Comparison of ENCODE assay signal across 18 cellular contexts in the genomic region with DNA sequence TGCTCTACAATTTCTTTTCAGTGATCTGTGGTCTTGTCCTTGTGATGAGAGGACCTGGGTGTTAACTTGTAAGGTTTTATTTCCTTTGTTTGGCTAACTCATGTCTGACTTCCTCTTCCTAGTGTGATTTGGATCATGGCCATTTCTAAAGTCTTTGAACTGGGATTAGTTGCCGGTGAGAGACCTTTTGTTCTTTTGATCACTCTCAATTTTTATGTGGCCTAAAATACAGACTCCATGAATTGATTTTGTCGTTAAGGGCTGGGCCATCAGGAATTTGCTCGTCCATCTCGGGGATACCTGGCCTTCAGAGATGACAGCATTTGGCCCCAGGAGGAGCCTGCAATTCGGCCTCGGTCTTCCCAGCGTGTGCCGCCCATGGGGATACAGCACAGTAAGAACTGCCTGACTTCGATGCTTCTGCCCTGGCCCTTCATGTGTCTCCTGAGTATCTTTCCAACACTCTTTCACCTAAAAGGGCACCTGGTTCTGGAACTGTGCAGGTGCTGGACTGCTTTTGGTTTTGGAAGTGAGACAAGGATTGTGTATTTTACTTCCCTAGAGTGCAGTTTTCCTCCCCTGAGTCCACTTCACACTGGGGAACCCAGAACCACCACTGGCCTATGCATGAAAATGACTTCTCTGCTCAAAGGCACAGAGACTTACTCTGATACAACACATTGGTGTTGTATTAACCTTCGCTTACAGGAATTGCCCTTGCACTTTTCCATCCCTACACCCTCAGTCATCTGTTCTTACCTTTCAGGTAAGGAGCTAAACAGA. TPM values are rescaled to one million over a fixed set of nuclear protein-coding genes. Genes with fewer than 3 reads are reported as not detected.
DNase-seq lines count a peak whose midpoint lies in the region; ATAC-seq, FAIRE-seq and TF ChIP-seq lines count a peak whose summit lies in the region.
"Had no signal": no experiment of that assay in that cellular context is flagged by ENCODE, and none has a peak within 500 bp of the region (broad histone marks: within the 10 kb centered on the region; RNA-seq: fewer than 3 reads in every experiment).

No MANE protein-coding gene starts in this region.

- ATAC-seq in HG02763 (IDR thresholded peaks at IDR 0.05; ENCODE audit: unreplicated experiment), result no peak
- ATAC-seq: activated CD4-positive, alpha-beta T cell treated with anti-CD3 and anti-CD28 coated beads for 36 hours; stimulated activated naive CD8-positive, alpha-beta T cell treated with anti-CD3 and anti-CD28 coated beads, Interleukin-15, Interleukin-2, amounts not matched to agents 100 U/mL and 50 U/mL, for 24 hours had no signal

- H3K27me3 ChIP-seq in Loucy (ENCODE audit: insufficient read depth, low read length, poor library complexity, severe bottlenecking) (no peaks in the 10 kb centered on the region), bronchial epithelial cell (ENCODE audit: control insufficient read depth, insufficient read depth, low read length) (no peaks in the 10 kb centered on the region), mucosa of rectum (ENCODE audit: control insufficient read depth in 2 of 2, insufficient read depth in 2 of 2, low read length in 2 of 2) (no peaks in the 10 kb centered on the region), breast epithelium (no peaks in the 10 kb centered on the region), suprapubic skin (no peaks in the 10 kb centered on the region)
- H3K27me3 ChIP-seq: BE2C, right atrium auricular region had no signal

- H3K27ac ChIP-seq in mucosa of rectum (ENCODE audit: low read depth in 2 of 2, low read length in 2 of 2) (peak overlapping the region; percentile 58 to 63), breast epithelium (no peak overlapping the region), suprapubic skin (no peak overlapping the region)
- H3K27ac ChIP-seq: HL-60, right atrium auricular region had no signal

- intact Hi-C loops in breast epithelium (cut with DNase I; ENCODE audit: low total_unique reads), result no loop called here

- peaks cover 18% of the 10 kb centered on the region for H3K4me1 ChIP-seq in ES-I3 (ENCODE audit: insufficient read depth, low read length)
- H3K4me1 ChIP-seq in Loucy (ENCODE audit: insufficient read depth, low read length, poor library complexity, severe bottlenecking), result no peaks in the 10 kb centered on the region
- H3K4me1 ChIP-seq in mucosa of rectum (ENCODE audit: control insufficient read depth in 2 of 2, insufficient read depth in 2 of 2, low read length in 2 of 2), result peaks cover 6 to 11% of the 10 kb centered on the region in 2 donors
- no peaks in the 10 kb centered on the region for H3K4me1 ChIP-seq in breast epithelium
- H3K4me1 ChIP-seq in suprapubic skin, result no peaks in the 10 kb centered on the region
- H3K4me1 ChIP-seq: BE2C had no signal

- H3K9ac ChIP-seq in ES-I3 (ENCODE audit: low read depth, low read length) (peak overlapping the region; percentile 76), Loucy (ENCODE audit: low read depth, low read length, poor library complexity, severe bottlenecking) (no peak overlapping the region), mucosa of rectum (ENCODE audit: low read depth in 1 of 2, low read length in 2 of 2) (peak overlapping the region; percentile 23 to 26)

- H3K4me2 ChIP-seq in Loucy (ENCODE audit: low read depth, low read length, poor library complexity, severe bottlenecking), result no peak overlapping the region

- H3K36me3 ChIP-seq in ES-I3 (ENCODE audit: insufficient read depth, low read length), result peaks cover 32% of the 10 kb centered on the region
- H3K36me3 ChIP-seq in Loucy (ENCODE audit: insufficient read depth, low read length), result no peaks in the 10 kb centered on the region
- H3K36me3 ChIP-seq in bronchial epithelial cell (ENCODE audit: control insufficient read depth, insufficient read depth, low read length), result no peaks in the 10 kb centered on the region
- H3K36me3 ChIP-seq in mucosa of rectum (ENCODE audit: control insufficient read depth in 2 of 2, insufficient read depth in 2 of 2, low read length in 2 of 2), result no peaks in the 10 kb centered on the region
- H3K36me3 ChIP-seq in breast epithelium, result no peaks in the 10 kb centered on the region
- no peaks in the 10 kb centered on the region for H3K36me3 ChIP-seq in suprapubic skin
- H3K36me3 ChIP-seq: BE2C, right atrium auricular region had no signal

- H4K20me1 ChIP-seq in Loucy (ENCODE audit: insufficient read depth, low read length, poor library complexity, severe bottlenecking), result no peaks in the 10 kb centered on the region

- WGBS in suprapubic skin, result 62% methylated on average over 10 of the region's 10 CpGs

- no peak for TF ChIP-seq EP300 in suprapubic skin (IDR thresholded peaks at IDR 0.05)

- TF ChIP-seq CTCF in Loucy (conservative IDR thresholded peaks at IDR 0.05; ENCODE audit: low read length), result no peak
- no peak for TF ChIP-seq CTCF in bronchial epithelial cell (IDR thresholded peaks at IDR 0.05; ENCODE audit: insufficient read depth, low read length, severe bottlenecking)
- no peak for TF ChIP-seq CTCF in breast epithelium (IDR thresholded peaks at IDR 0.05)
- TF ChIP-seq CTCF in suprapubic skin (IDR thresholded peaks at IDR 0.05), result no peak

- no peaks in the 10 kb centered on the region for H3K9me3 ChIP-seq in ES-I3 (ENCODE audit: control insufficient read depth, insufficient read depth, low read length)
- no peaks in the 10 kb centered on the region for H3K9me3 ChIP-seq in Loucy (ENCODE audit: insufficient read depth, low read depth, low read length)
- H3K9me3 ChIP-seq in mucosa of rectum (ENCODE audit: control insufficient read depth in 2 of 2, low read length in 2 of 2), result no peaks in the 10 kb centered on the region
- no peaks in the 10 kb centered on the region for H3K9me3 ChIP-seq in breast epithelium
- no peaks in the 10 kb centered on the region for H3K9me3 ChIP-seq in suprapubic skin
- H3K9me3 ChIP-seq: BE2C, right atrium auricular region had no signal

- no peaks in the 10 kb centered on the region for H3K79me2 ChIP-seq in Loucy (ENCODE audit: insufficient read depth, low read length)

- no peaks in the 10 kb centered on the region for H3F3A ChIP-seq in Loucy (ENCODE audit: low read depth)

- DNase-seq in bronchial epithelial cell (ENCODE audit: low read depth) (no peak), SHP77 treated with DMSO at 0.1 percent for 48 hours (lab: John Stamatoyannopoulos, UW) (no peak), breast epithelium (ENCODE audit: low spot score in 2 of 2) (no peak), suprapubic skin (ENCODE audit: low spot score in 2 of 2) (no peak)
- DNase-seq: activated CD4-positive, alpha-beta T cell treated with anti-CD3 and anti-CD28 coated beads for 36 hours; amniotic stem cell; BE2C; NCI-H1436; stimulated activated naive CD8-positive, alpha-beta T cell treated with anti-CD3 and anti-CD28 coated beads, Interleukin-15, Interleukin-2, amounts not matched to agents 100 U/mL and 50 U/mL, for 24 hours had no signal

- peak overlapping the region; percentile 58; the same call in 1 of the 2 replicates for H2AFZ ChIP-seq in Loucy (ENCODE audit: low read length)

- TF ChIP-seq POLR2A in breast epithelium (IDR thresholded peaks at IDR 0.05) (no peak), suprapubic skin (IDR thresholded peaks at IDR 0.05) (no peak)

- no peak overlapping the region for H3K4me3 ChIP-seq in Loucy (ENCODE audit: low read length, poor library complexity, severe bottlenecking)
- H3K4me3 ChIP-seq in bronchial epithelial cell (ENCODE audit: low read depth, low read length), result no peak overlapping the region
- peak overlapping the region; percentile 14 to 59 for H3K4me3 ChIP-seq in mucosa of rectum (ENCODE audit: low read length in 2 of 2)
- no peak overlapping the region for H3K4me3 ChIP-seq in breast epithelium
- no peak overlapping the region for H3K4me3 ChIP-seq in suprapubic skin
- H3K4me3 ChIP-seq: right atrium auricular region had no signal

- no peaks in the 10 kb centered on the region for H3K9me2 ChIP-seq in Loucy (replicated peaks; ENCODE audit: low read depth, low read length)

- peak; percentile 52 for FAIRE-seq in bronchial epithelial cell (lab: Jason Lieb, UNC)
- FAIRE-seq: islet of Langerhans had no signal

RNA-seq across cellular contexts. Expression of a gene that starts 13.1 kb away (rescaled TPM):
- total RNA-seq in bronchial epithelial cell, result under 0.01 and 0.26 TPM in 2 replicates
- 10 to 100 TPM in 1 of 3 donors, 1 to 10 TPM in 2; 1.5 to 13.8 (median 2.0) TPM for total RNA-seq in breast epithelium
- total RNA-seq in suprapubic skin, result 1 to 10 TPM in 3 of 4 donors, under 1 TPM in 1; 0.83 to 3.7 (median 2.6) TPM
- total RNA-seq: SK-MEL-5 had no signal

RNA-seq across cellular contexts. Expression of a gene that starts 33.2 kb away (rescaled TPM):
- total RNA-seq in bronchial epithelial cell, result not detected in 2 replicates
- total RNA-seq in breast epithelium, result not detected
- under 1 TPM in 1 of 4 donors, not detected in 3; 0.64 TPM for total RNA-seq in suprapubic skin
- total RNA-seq: activated CD4-positive, alpha-beta T cell treated with anti-CD3 and anti-CD28 coated beads for 36 hours; fibroblast of villous mesenchyme; right atrium auricular region; SK-MEL-5 had no signal

Comparison
In these comparisons a context has a peak if more than half of its experiments do, and no peak if none do; other contexts are left out.
1. H3K4me3 ChIP-seq: peak in mucosa of rectum (2 of 2); none in Loucy (single experiment), bronchial epithelial cell (single experiment), breast epithelium (0 of 3) and suprapubic skin (single experiment).
2. H3K27ac ChIP-seq: peak in mucosa of rectum (2 of 2); none in breast epithelium (0 of 2) and suprapubic skin (single experiment).